ENCODE assay signal across 2 cellular contexts in genomic region chr6:26170181-26170580, GRCh38.
TF ChIP-seq lines count a peak whose summit lies in the region.

No MANE protein-coding gene starts in this region.

TF ChIP-seq in SK-N-SH, 30 proteins besides CTCF, POLR2A, EP300 and RAD21 (continued from another document):
- no peak for TF ChIP-seq REST (IDR thresholded peaks at IDR 0.05; ENCODE audit: low read depth, low read length)
- TF ChIP-seq GABPA (IDR thresholded peaks at IDR 0.05; ENCODE audit: low read depth) = no peak
- no peak for TF ChIP-seq RCOR1 (IDR thresholded peaks at IDR 0.05; ENCODE audit: low read length)
- no peak for TF ChIP-seq ELF1 (IDR thresholded peaks at IDR 0.05)
- no peak for TF ChIP-seq MAX (IDR thresholded peaks at IDR 0.05; ENCODE audit: low read depth)
- no peak for TF ChIP-seq TAF1 (IDR thresholded peaks at IDR 0.05; ENCODE audit: borderline replicate concordance, low read depth, low read length)
- no peak for TF ChIP-seq PBX3 (IDR thresholded peaks at IDR 0.05)
- TF ChIP-seq SIN3A (IDR thresholded peaks at IDR 0.05; ENCODE audit: borderline replicate concordance, low read depth, low read length) = no peak
- TF ChIP-seq TCF12 (IDR thresholded peaks at IDR 0.05) = no peak
- no peak for TF ChIP-seq ZBTB33 (IDR thresholded peaks at IDR 0.05; ENCODE audit: borderline replicate concordance, low read depth)
- TF ChIP-seq FOSL2 (IDR thresholded peaks at IDR 0.05; ENCODE audit: borderline replicate concordance, low read depth) = no peak
- no peak for TF ChIP-seq MXI1 (IDR thresholded peaks at IDR 0.05; ENCODE audit: low read depth, low read length)
- TF ChIP-seq USF1 (IDR thresholded peaks at IDR 0.05; ENCODE audit: borderline replicate concordance, low read depth) = no peak
- no peak for TF ChIP-seq IRF3 (IDR thresholded peaks at IDR 0.05; ENCODE audit: low read depth, low read length)
- no peak for TF ChIP-seq EZH2phosphoT487 (IDR thresholded peaks at IDR 0.05; ENCODE audit: borderline replicate concordance, low read depth)
- TF ChIP-seq FOXJ3 (CRISPR knock-in tag; IDR thresholded peaks at IDR 0.05) = no peak
- no peak for TF ChIP-seq MEF2A (IDR thresholded peaks at IDR 0.05; ENCODE audit: borderline replicate concordance, low read depth)

TF ChIP-seq in SK-N-SH treated with all-trans-retinoic acid at 6 μM for 48 hours, 23 proteins besides CTCF, POLR2A, EP300 and RAD21 (continued from another document):
- no peak for TF ChIP-seq POU6F1 (CRISPR knock-in tag; IDR thresholded peaks at IDR 0.05; ENCODE audit: borderline replicate concordance, low read depth)
- TF ChIP-seq ZFP30 (CRISPR knock-in tag; IDR thresholded peaks at IDR 0.05) = no peak
- TF ChIP-seq ARNTL (CRISPR knock-in tag; IDR thresholded peaks at IDR 0.05; ENCODE audit: borderline replicate concordance, low read depth) = no peak
- no peak for TF ChIP-seq ZNF70 (CRISPR knock-in tag; IDR thresholded peaks at IDR 0.05)
- TF ChIP-seq PATZ1 (CRISPR knock-in tag; IDR thresholded peaks at IDR 0.05; ENCODE audit: borderline replicate concordance) = no peak
- TF ChIP-seq ISL1 (CRISPR knock-in tag; IDR thresholded peaks at IDR 0.05) = no peak
- TF ChIP-seq TSHZ2 (CRISPR knock-in tag; IDR thresholded peaks at IDR 0.05) = no peak
- TF ChIP-seq TOX (CRISPR knock-in tag; IDR thresholded peaks at IDR 0.05; ENCODE audit: borderline replicate concordance) = no peak
TF ChIP-seq in SK-N-SH treated with all-trans-retinoic acid at 6 μM for 48 hours: peak in this region for 0.
